1 cellular context compared by ENCODE assay signal in the genomic region with DNA sequence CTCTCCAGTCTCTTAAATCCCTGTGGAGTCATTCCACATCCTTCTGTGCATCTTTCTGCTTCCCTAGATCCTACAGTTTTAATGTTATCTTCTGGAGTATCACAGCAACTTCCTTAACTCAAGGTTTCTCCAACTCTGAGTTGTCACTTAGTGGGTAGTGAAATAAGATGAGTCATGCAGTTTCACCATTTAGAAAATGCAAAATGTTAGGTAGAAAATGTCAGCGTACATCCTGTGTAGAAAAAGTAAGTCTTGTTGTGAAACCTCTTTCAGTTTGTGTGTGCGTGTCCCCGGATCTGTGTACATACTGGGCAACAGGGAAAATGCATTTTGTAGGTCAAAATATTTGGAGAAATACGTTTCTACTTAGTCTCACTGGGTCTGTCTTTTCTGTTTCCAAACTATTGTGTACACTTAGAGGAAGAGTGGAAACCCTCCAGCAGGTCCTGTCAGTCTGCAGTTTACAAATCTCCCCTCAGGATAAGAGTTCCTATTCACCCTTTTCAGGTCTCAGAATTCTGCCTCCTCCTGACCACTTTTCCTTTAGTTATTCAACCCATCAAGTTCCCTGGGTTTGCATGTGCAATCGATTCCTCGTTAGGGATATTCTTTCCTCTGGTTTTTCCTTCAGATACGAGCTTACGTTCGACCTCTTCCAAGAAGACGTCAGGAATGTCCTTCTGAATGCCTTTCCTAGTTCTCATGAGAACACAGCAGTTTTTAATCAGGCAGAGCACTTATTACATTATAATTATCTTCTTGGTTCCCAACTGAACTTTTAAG.
TF ChIP-seq lines count a peak whose summit lies in the region.

No MANE protein-coding gene starts in this region.

TF ChIP-seq in GM23338, 12 proteins besides CTCF, POLR2A, EP300 and RAD21 (continued from another document):
- TF ChIP-seq, protein P1, sequence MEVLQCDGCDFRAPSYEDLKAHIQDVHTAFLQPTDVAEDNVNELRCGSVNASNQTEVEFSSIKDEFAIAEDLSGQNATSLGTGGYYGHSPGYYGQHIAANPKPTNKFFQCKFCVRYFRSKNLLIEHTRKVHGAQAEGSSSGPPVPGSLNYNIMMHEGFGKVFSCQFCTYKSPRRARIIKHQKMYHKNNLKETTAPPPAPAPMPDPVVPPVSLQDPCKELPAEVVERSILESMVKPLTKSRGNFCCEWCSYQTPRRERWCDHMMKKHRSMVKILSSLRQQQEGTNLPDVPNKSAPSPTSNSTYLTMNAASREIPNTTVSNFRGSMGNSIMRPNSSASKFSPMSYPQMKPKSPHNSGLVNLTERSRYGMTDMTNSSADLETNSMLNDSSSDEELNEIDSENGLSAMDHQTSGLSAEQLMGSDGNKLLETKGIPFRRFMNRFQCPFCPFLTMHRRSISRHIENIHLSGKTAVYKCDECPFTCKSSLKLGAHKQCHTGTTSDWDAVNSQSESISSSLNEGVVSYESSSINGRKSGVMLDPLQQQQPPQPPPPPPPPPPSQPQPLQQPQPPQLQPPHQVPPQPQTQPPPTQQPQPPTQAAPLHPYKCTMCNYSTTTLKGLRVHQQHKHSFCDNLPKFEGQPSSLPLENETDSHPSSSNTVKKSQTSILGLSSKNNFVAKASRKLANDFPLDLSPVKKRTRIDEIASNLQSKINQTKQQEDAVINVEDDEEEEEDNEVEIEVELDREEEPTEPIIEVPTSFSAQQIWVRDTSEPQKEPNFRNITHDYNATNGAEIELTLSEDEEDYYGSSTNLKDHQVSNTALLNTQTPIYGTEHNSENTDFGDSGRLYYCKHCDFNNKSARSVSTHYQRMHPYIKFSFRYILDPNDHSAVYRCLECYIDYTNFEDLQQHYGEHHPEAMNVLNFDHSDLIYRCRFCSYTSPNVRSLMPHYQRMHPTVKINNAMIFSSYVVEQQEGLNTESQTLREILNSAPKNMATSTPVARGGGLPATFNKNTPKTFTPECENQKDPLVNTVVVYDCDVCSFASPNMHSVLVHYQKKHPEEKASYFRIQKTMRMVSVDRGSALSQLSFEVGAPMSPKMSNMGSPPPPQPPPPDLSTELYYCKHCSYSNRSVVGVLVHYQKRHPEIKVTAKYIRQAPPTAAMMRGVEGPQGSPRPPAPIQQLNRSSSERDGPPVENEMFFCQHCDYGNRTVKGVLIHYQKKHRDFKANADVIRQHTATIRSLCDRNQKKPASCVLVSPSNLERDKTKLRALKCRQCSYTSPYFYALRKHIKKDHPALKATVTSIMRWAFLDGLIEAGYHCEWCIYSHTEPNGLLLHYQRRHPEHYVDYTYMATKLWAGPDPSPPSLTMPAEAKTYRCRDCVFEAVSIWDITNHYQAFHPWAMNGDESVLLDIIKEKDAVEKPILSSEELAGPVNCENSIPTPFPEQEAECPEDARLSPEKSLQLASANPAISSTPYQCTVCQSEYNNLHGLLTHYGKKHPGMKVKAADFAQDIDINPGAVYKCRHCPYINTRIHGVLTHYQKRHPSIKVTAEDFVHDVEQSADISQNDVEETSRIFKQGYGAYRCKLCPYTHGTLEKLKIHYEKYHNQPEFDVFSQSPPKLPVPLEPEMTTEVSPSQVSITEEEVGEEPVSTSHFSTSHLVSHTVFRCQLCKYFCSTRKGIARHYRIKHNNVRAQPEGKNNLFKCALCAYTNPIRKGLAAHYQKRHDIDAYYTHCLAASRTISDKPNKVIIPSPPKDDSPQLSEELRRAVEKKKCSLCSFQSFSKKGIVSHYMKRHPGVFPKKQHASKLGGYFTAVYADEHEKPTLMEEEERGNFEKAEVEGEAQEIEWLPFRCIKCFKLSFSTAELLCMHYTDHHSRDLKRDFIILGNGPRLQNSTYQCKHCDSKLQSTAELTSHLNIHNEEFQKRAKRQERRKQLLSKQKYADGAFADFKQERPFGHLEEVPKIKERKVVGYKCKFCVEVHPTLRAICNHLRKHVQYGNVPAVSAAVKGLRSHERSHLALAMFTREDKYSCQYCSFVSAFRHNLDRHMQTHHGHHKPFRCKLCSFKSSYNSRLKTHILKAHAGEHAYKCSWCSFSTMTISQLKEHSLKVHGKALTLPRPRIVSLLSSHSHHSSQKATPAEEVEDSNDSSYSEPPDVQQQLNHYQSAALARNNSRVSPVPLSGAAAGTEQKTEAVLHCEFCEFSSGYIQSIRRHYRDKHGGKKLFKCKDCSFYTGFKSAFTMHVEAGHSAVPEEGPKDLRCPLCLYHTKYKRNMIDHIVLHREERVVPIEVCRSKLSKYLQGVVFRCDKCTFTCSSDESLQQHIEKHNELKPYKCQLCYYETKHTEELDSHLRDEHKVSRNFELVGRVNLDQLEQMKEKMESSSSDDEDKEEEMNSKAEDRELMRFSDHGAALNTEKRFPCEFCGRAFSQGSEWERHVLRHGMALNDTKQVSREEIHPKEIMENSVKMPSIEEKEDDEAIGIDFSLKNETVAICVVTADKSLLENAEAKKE (CRISPR knock-in tag; IDR thresholded peaks at IDR 0.05): no peak
TF ChIP-seq in GM23338: peak in this region for 1.
